12 cellular contexts compared by ENCODE assay signal in the genomic region with DNA sequence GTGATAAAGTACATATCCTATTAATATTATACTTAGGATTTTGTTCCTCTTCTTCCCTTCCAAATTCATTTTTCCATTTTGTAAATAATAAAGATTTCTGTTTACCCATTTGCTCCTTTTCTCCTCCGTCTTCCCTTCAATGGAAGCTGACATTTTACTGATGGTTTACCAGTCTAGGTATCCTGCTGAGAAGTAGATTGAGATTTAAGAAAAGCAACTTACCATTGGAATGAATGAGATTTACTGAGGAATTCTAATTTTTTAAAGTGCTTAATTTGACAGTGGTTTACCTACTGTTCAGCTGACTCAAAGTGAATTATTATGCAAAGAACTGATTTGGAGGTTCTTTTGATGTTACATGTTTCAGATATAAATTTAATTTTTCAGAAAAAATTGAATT. TPM values are rescaled to one million over a fixed set of nuclear protein-coding genes. Genes with fewer than 3 reads are reported as not detected.
DNase-seq lines count a peak whose midpoint lies in the region; ATAC-seq, FAIRE-seq and TF ChIP-seq lines count a peak whose summit lies in the region.
"Had no signal": no experiment of that assay in that cellular context is flagged by ENCODE, and none has a peak within 500 bp of the region (broad histone marks: within the 10 kb centered on the region; RNA-seq: fewer than 3 reads in every experiment).

No MANE protein-coding gene starts in this region.

- H3K79me2 ChIP-seq in keratinocyte (ENCODE audit: control insufficient read depth, insufficient read depth, low read length): peaks cover 41% of the 10 kb centered on the region

- 84% methylated on average over 1 of the region's 1 CpG for WGBS in A549 (ENCODE audit: missing lambda C conversion rate)

- no peaks in the 10 kb centered on the region for H3K9me3 ChIP-seq in A549
- H3K9me3 ChIP-seq in keratinocyte (ENCODE audit: control insufficient read depth, low read depth, low read length): no peaks in the 10 kb centered on the region
- no peaks in the 10 kb centered on the region for H3K9me3 ChIP-seq in SJCRH30 (replicated peaks)
- no peaks in the 10 kb centered on the region for H3K9me3 ChIP-seq in mucosa of descending colon

- H3K27me3 ChIP-seq in keratinocyte (ENCODE audit: control insufficient read depth, extremely low read depth, insufficient read depth, low read length) (no peaks in the 10 kb centered on the region), SJCRH30 (no peaks in the 10 kb centered on the region)

- CTCF ChIA-PET in A549 (lab: Yijun Ruan, JAX): interaction anchor here (0.8 to 1.3 kb wide), 2 partner anchors 17 to 30 kb away, joined by 3 to 4 read pairs; no protein-coding TSS in a partner anchor
- CTCF ChIA-PET in WTC11 (lab: Charles Lee): no interaction called here

- no peak for ATAC-seq in A549
- no peak for ATAC-seq in WTC11
- ATAC-seq in GM21447 (IDR thresholded peaks at IDR 0.05; ENCODE audit: unreplicated experiment): no peak
- no peak for ATAC-seq in mucosa of descending colon

- POLR2A ChIA-PET in A549 (lab: Yijun Ruan, JAX) (no interaction called here), WTC11 (lab: Charles Lee) (no interaction called here)

- H3K27ac ChIP-seq in A549 (no peak overlapping the region), keratinocyte (ENCODE audit: control insufficient read depth, insufficient read depth, low read length) (no peak overlapping the region), SJCRH30 (no peak overlapping the region)

- intact Hi-C loops in mucosa of descending colon (cut with DNase I, micrococcal nuclease): loop anchor here in 1 of 2 donors (5.0 kb wide), 1 partner anchor 314 kb away; no protein-coding TSS in a partner anchor

- H3K4me2 ChIP-seq in A549: peak overlapping the region; percentile 95
- H3K4me2 ChIP-seq in keratinocyte (ENCODE audit: control insufficient read depth, extremely low read depth, insufficient read depth, low read depth, low read length): peak overlapping the region; percentile 98

- dilution Hi-C loops in keratinocyte (cut with MboI; ENCODE audit: extremely low pct_ligation_motif_present, low sequenced_read_pairs): no loop called here

- TF ChIP-seq POLR2A in A549 (IDR thresholded peaks at IDR 0.05; ENCODE audit: low read length): no peak

- FAIRE-seq in A549 (lab: Jason Lieb, UNC) (no peak), keratinocyte (lab: Jason Lieb, UNC) (no peak)

- H3K36me3 Mint-ChIP-seq in WTC11: no peaks in the 10 kb centered on the region

- H3K4me3 Mint-ChIP-seq in WTC11: peak overlapping the region; percentile 12; the same call in 1 of the 2 replicates
- H3K4me3 Mint-ChIP-seq: T-helper 1 cell treated with Interleukin-12 subunit alpha and Interleukin-12 subunit beta and Interleukin-4 antibody, amounts not matched to agents 30 μg/mL and 1 μg/mL, for 36 hours had no signal

- H3K4me3 ChIP-seq in A549 (no peak overlapping the region), GM08714 (ENCODE audit: low read length) (peak overlapping the region; percentile 28; the same call in 1 of the 2 replicates), keratinocyte (ENCODE audit: control insufficient read depth in 2 of 3, extremely low read depth in 1 of 3, insufficient read depth in 2 of 3, low read depth in 1 of 3, low read length in 3 of 3) (peak overlapping the region; percentile 5 to 99 (median 87)), SJCRH30 (no peak overlapping the region), mucosa of descending colon (no peak overlapping the region)

- H3K9me1 ChIP-seq in keratinocyte (ENCODE audit: control insufficient read depth, extremely low read depth, insufficient read depth, low read length): no peaks in the 10 kb centered on the region

- H3K27me3 Mint-ChIP-seq in WTC11 (ENCODE audit: low read depth): peaks cover 16% of the 10 kb centered on the region

- H3K9me3 Mint-ChIP-seq in WTC11: no peaks in the 10 kb centered on the region
- H3K9me3 Mint-ChIP-seq: T-helper 1 cell treated with Interleukin-12 subunit alpha and Interleukin-12 subunit beta and Interleukin-4 antibody, amounts not matched to agents 30 μg/mL and 1 μg/mL, for 36 hours had no signal

- H3K9ac ChIP-seq in keratinocyte (ENCODE audit: control insufficient read depth, extremely low read depth, insufficient read depth, low read length): no peak overlapping the region

- H3K4me1 Mint-ChIP-seq in WTC11: peaks cover 36% of the 10 kb centered on the region

- no peaks in the 10 kb centered on the region for H4K20me1 ChIP-seq in keratinocyte (ENCODE audit: control insufficient read depth, extremely low read depth, insufficient read depth, low read length)

- no peak for TF ChIP-seq RAD21 in A549 (conservative IDR thresholded peaks at IDR 0.05 in 1 of 2, IDR thresholded peaks at IDR 0.05 in 1 of 2)

- H3K4me1 ChIP-seq in A549 (peaks cover 26% of the 10 kb centered on the region; the same call in 2 of the 3 replicates), keratinocyte (ENCODE audit: control insufficient read depth, extremely low read depth, insufficient read depth, low read length) (peaks cover 10% of the 10 kb centered on the region), SJCRH30 (peaks cover 9% of the 10 kb centered on the region), mucosa of descending colon (ENCODE audit: low read depth) (peaks cover 5% of the 10 kb centered on the region)

- no peak overlapping the region for H3K27ac Mint-ChIP-seq in WTC11
- H3K27ac Mint-ChIP-seq: T-helper 1 cell treated with Interleukin-12 subunit alpha and Interleukin-12 subunit beta and Interleukin-4 antibody, amounts not matched to agents 30 μg/mL and 1 μg/mL, for 36 hours had no signal

- no peak overlapping the region for H2AFZ ChIP-seq in keratinocyte (ENCODE audit: control insufficient read depth, low read length)

- H3K36me3 ChIP-seq in keratinocyte (ENCODE audit: control insufficient read depth in 2 of 2, extremely low read depth in 1 of 2, insufficient read depth in 2 of 2, low read length in 2 of 2) (peaks cover 0 to 2% of the 10 kb centered on the region in 2 experiments), SJCRH30 (0 out of 2 replicates have a peak, but pooled peaks cover 4% of the 10 kb centered on the region), mucosa of descending colon (ENCODE audit: low read depth) (no peaks in the 10 kb centered on the region)

- no peak for TF ChIP-seq EP300 in A549 (IDR thresholded peaks at IDR 0.05)

- TF ChIP-seq CTCF in A549 (IDR thresholded peaks at IDR 0.05): no peak
- no peak for TF ChIP-seq CTCF in WTC11 (IDR thresholded peaks at IDR 0.05)
- no peak for TF ChIP-seq CTCF in keratinocyte (optimal IDR thresholded peaks at IDR 0.05 in 1 of 3, IDR thresholded peaks at IDR 0.05 in 1 of 3, conservative IDR thresholded peaks at IDR 0.05 in 1 of 3; ENCODE audit: extremely low read depth in 1 of 3, insufficient read depth in 2 of 3, low read length in 3 of 3)
- TF ChIP-seq CTCF in mucosa of descending colon (IDR thresholded peaks at IDR 0.05): no peak

- DNase-seq in A549 (ENCODE audit: low read depth in 1 of 2, low spot score in 1 of 2): no peak
- no peak for DNase-seq in WTC11 (ENCODE audit: low spot score)
- no peak for DNase-seq in keratinocyte (ENCODE audit: low read depth, low spot score)
- DNase-seq in OCI-M2 (lab: John Stamatoyannopoulos, UW; ENCODE audit: unreplicated experiment): no peak
- no peak for DNase-seq in SJCRH30
- no peak for DNase-seq in mucosa of descending colon
- DNase-seq: NCI-H524 treated with DMSO at 0.1 percent for 48 hours; stimulated activated CD4-positive, alpha-beta T cell treated with anti-CD3 and anti-CD28 coated beads, Interleukin-15, amount 100 ng/mL, for 24 hours; stimulated activated naive CD4-positive, alpha-beta T cell treated with Interleukin-2 at 50 U/mL for 16 hours had no signal

TF ChIP-seq in A549, 52 proteins besides CTCF, POLR2A, EP300 and RAD21 (continues in another document):
- TF ChIP-seq RCOR1 (IDR thresholded peaks at IDR 0.05; ENCODE audit: low read depth, low read length): no peak
- TF ChIP-seq SMC3 (IDR thresholded peaks at IDR 0.05): no peak

TF ChIP-seq in WTC11, 78 proteins besides CTCF, POLR2A, EP300 and RAD21 (continues in another document):
- TF ChIP-seq RORB (CRISPR knock-in tag; IDR thresholded peaks at IDR 0.05) (no peak), PRRX2 (CRISPR knock-in tag; IDR thresholded peaks at IDR 0.05) (no peak)

RNA-seq across cellular contexts. Expression of a gene that starts 2.4 kb away (rescaled TPM):
- 3.7 and 5.9 TPM in 2 replicates for polyA plus RNA-seq in A549 (2011; rRNA removed)
- 6.8 and 9.3 TPM in 2 replicates for polyA plus RNA-seq in A549 (2012; cell fraction: cytosol; rRNA removed)
- 4.2 and 7.0 TPM in 2 replicates for polyA plus RNA-seq in A549 (2012; cell fraction: nucleus; rRNA removed)
- polyA plus RNA-seq in A549 (2017; fragmentation: RNase III; extraction: RNeasy Plus Mini Kit Qiagen cat#74134 plus additional on column Dnase treatment): 3.6 to 3.7 TPM (median 3.6 TPM) in 3 replicates
- polyA minus RNA-seq in A549 (2011; rRNA and poly(A)+ RNA removed): 3.1 and 4.4 TPM in 2 replicates
- total RNA-seq in WTC11 (2021): 2.6 to 3.3 TPM (median 2.9 TPM) in 3 replicates
- 1.4 to 2.6 TPM (median 1.5 TPM) in 3 replicates for polyA plus RNA-seq in keratinocyte
- polyA plus RNA-seq in keratinocyte (2011; ENCODE audit: low read depth): 2.8 TPM
- 1.2 and 2.2 TPM in 2 replicates for polyA plus RNA-seq in keratinocyte (2011; cell fraction: cytosol; rRNA removed)
- 1.0 and 1.9 TPM in 2 replicates for polyA plus RNA-seq in keratinocyte (2011; cell fraction: nucleus; rRNA removed)
- 1.5 and 3.1 TPM in 2 replicates for polyA plus RNA-seq in keratinocyte (2012; ENCODE audit: low replicate concordance)
- polyA minus RNA-seq in keratinocyte: 1.2 to 3.9 TPM (median 1.9 TPM) in 3 replicates
- 1.2 TPM for polyA minus RNA-seq in keratinocyte (2011; cell fraction: cytosol; rRNA and poly(A)+ RNA removed)
- 0.63 and 0.85 TPM in 2 replicates for polyA minus RNA-seq in keratinocyte (2011; cell fraction: nucleus; rRNA and poly(A)+ RNA removed)
- total RNA-seq in SJCRH30 (2014; rRNA removed; shearing (Covaris generic)): 5.2 and 6.6 TPM in 2 replicates
- total RNA-seq in mucosa of descending colon: 1 to 10 TPM; 5.4 to 6.2 (median 6.0) TPM

RNA-seq across cellular contexts. Expression of a gene that starts 19.2 kb away (rescaled TPM):
- polyA plus RNA-seq in A549 (2011; rRNA removed) (7.8 and 9.2 TPM in 2 replicates), A549 (2017; fragmentation: RNase III; extraction: RNeasy Plus Mini Kit Qiagen cat#74134 plus additional on column Dnase treatment) (10.2 to 12.2 TPM (median 11.0 TPM) in 3 replicates), keratinocyte (1.8 to 5.2 TPM (median 3.6 TPM) in 3 replicates)
- polyA plus RNA-seq in A549 (2012; cell fraction: cytosol; rRNA removed): 5.7 and 7.8 TPM in 2 replicates
- 7.8 and 8.1 TPM in 2 replicates for polyA plus RNA-seq in A549 (2012; cell fraction: nucleus; rRNA removed)
- 11.4 and 13.8 TPM in 2 replicates for polyA minus RNA-seq in A549 (2011; rRNA and poly(A)+ RNA removed)
- total RNA-seq in WTC11 (2021) (13.6 to 19.5 TPM (median 16.8 TPM) in 3 replicates), mucosa of descending colon (10 to 100 TPM; 26.4 to 36.4 (median 30.3) TPM)
- polyA plus RNA-seq in keratinocyte (2011; ENCODE audit: low read depth): 20.2 TPM
- 4.1 and 4.4 TPM in 2 replicates for polyA plus RNA-seq in keratinocyte (2011; cell fraction: cytosol; rRNA removed)
- 6.5 and 7.9 TPM in 2 replicates for polyA plus RNA-seq in keratinocyte (2011; cell fraction: nucleus; rRNA removed)
- polyA plus RNA-seq in keratinocyte (2012; ENCODE audit: low replicate concordance): 8.6 and 12.2 TPM in 2 replicates
- polyA minus RNA-seq in keratinocyte: 4.0 to 7.9 TPM (median 4.4 TPM) in 3 replicates
- polyA minus RNA-seq in keratinocyte (2011; cell fraction: cytosol; rRNA and poly(A)+ RNA removed): 6.5 TPM
- 7.8 and 11.6 TPM in 2 replicates for polyA minus RNA-seq in keratinocyte (2011; cell fraction: nucleus; rRNA and poly(A)+ RNA removed)
- 11.7 and 13.9 TPM in 2 replicates for total RNA-seq in SJCRH30 (2014; rRNA removed; shearing (Covaris generic))

Comparison
In these comparisons a context has a peak if more than half of its experiments do, and no peak if none do; other contexts are left out.
1. H3K4me3 ChIP-seq: peak in GM08714 (single experiment) and keratinocyte (3 of 3); none in A549 (single experiment), SJCRH30 (single experiment) and mucosa of descending colon (single experiment).